In the genomic region with DNA sequence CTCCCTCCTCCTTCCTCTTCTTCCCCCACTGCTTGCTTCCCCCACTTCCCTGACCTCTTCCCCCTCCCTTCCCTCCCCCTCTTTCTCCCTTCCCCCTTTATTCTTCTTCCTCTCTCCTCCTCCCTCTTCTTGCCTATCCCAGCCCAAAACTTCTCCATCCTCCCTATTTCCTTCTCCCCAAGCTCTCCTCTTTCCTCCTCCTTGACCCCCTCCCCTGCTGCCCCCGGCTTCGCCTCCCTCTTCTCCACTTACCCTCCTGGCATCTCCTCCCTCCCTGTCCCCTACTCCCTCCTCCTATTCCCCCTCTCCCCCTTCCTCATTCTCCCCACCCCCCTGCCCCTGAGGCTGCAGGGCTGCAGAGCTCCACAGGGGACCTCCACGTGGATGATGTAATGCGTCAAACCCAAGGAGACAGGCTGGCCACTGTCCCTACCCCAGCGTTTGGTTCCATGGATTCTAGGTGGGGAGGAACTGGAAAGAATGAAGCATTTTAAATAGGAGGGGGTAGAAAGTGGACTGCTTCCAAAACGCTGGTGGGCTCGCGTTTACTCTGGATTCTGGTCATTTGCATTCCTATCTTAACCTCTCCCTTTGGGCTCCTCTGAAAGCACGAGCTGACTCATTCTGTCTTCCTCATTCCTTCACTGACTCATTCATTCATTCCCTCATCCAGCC, we compare ENCODE assay signal across 8 cellular contexts. TPM values are rescaled to one million over a fixed set of nuclear protein-coding genes. Genes with fewer than 3 reads are reported as not detected.
A peak's percentile ranks its signal among the peaks of the same experiment; 100 is the strongest.
DNase-seq lines count a peak whose midpoint lies in the region; ATAC-seq and TF ChIP-seq lines count a peak whose summit lies in the region.

No MANE protein-coding gene starts in this region.

- H3K9ac ChIP-seq in endodermal cell (ENCODE audit: extremely low read depth, low read length, poor library complexity, severe bottlenecking): peak overlapping the region; percentile 39

- CTCF ChIA-PET in activated CD8-positive, alpha-beta memory T cell treated with anti-CD3 and anti-CD28 coated beads, Interleukin-2, amount 10 ng/mL, durations not matched to agents 7 days and 5 days (lab: Charles Lee): interaction anchor here (0.9 to 9.7 kb wide), 8 partner anchors 19 to 342 kb away, joined by 3 to 88 read pairs (median 4); no protein-coding TSS in a partner anchor

- H3K4me1 Mint-ChIP-seq in activated CD8-positive, alpha-beta memory T cell treated with anti-CD3 and anti-CD28 coated beads, Interleukin-2, amount 10 ng/mL, durations not matched to agents 7 days and 5 days: peaks cover 35% of the 10 kb centered on the region
- peaks cover 15% of the 10 kb centered on the region for H3K4me1 Mint-ChIP-seq in endodermal cell
- H3K4me1 Mint-ChIP-seq in nephron: peaks cover 39% of the 10 kb centered on the region

- no peaks in the 10 kb centered on the region for H3K36me3 ChIP-seq in endodermal cell (ENCODE audit: control insufficient read depth, insufficient read depth, low read length)

- H3K9me3 ChIP-seq in endodermal cell (ENCODE audit: control insufficient read depth, low read length): no peaks in the 10 kb centered on the region

- peak overlapping the region; percentile 68 for H3K4me3 ChIP-seq in endodermal cell (ENCODE audit: low read length)
- no peak overlapping the region for H3K4me3 ChIP-seq in lower leg skin (ENCODE audit: low read depth, poor library complexity, severe bottlenecking)

- peaks cover 39% of the 10 kb centered on the region for H3K36me3 Mint-ChIP-seq in activated CD8-positive, alpha-beta memory T cell treated with anti-CD3 and anti-CD28 coated beads, Interleukin-2, amount 10 ng/mL, durations not matched to agents 7 days and 5 days
- H3K36me3 Mint-ChIP-seq in endodermal cell (ENCODE audit: low read depth): no peaks in the 10 kb centered on the region
- no peaks in the 10 kb centered on the region for H3K36me3 Mint-ChIP-seq in nephron (ENCODE audit: low read depth)

- peak overlapping the region; percentile 96 for H3K4me3 Mint-ChIP-seq in activated CD8-positive, alpha-beta memory T cell treated with anti-CD3 and anti-CD28 coated beads, Interleukin-2, amount 10 ng/mL, durations not matched to agents 7 days and 5 days
- peak overlapping the region; percentile 78 for H3K4me3 Mint-ChIP-seq in endodermal cell
- peak overlapping the region; percentile 61 to 85 (median 81) for H3K4me3 Mint-ChIP-seq in nephron

- 5 to 10% methylated on average over 6 to 9 of the region's 9 CpGs for WGBS in endodermal cell (ENCODE audit: insufficient coverage in 1 of 2, insufficient read length in 1 of 2), 2 experiments
- 7% methylated on average over 9 of the region's 9 CpGs for WGBS in lower leg skin, 2 donors

- DNase-seq in activated CD8-positive, alpha-beta memory T cell treated with anti-CD3 and anti-CD28 coated beads, Interleukin-2, amount 10 ng/mL, durations not matched to agents 7 days and 5 days: no peak
- no peak for DNase-seq in activated CD8-positive, alpha-beta memory T cell treated with anti-CD3 and anti-CD28 coated beads for 24 hours
- DNase-seq in RPMI7951 (ENCODE audit: low read depth) (peak; percentile 97), endodermal cell (peak; percentile 93), lower leg skin (ENCODE audit: low spot score in 2 of 2) (no peak)

- H3K27me3 ChIP-seq in endodermal cell (ENCODE audit: control insufficient read depth, insufficient read depth, low read length, poor library complexity, severe bottlenecking): peaks cover 13% of the 10 kb centered on the region

- no peaks in the 10 kb centered on the region for H3K4me1 ChIP-seq in endodermal cell (ENCODE audit: control insufficient read depth, insufficient read depth, low read length)

- TF ChIP-seq POLR2A in lower leg skin (IDR thresholded peaks at IDR 0.05): no peak

- no peak overlapping the region for H3K27ac Mint-ChIP-seq in activated CD8-positive, alpha-beta memory T cell treated with anti-CD3 and anti-CD28 coated beads, Interleukin-2, amount 10 ng/mL, durations not matched to agents 7 days and 5 days
- H3K27ac Mint-ChIP-seq in endodermal cell (peak overlapping the region; percentile 93), nephron (peak overlapping the region; percentile 20 to 71 (median 40))

- ATAC-seq in activated CD8-positive, alpha-beta memory T cell treated with anti-CD3 and anti-CD28 coated beads, Interleukin-2, amount 10 ng/mL, durations not matched to agents 7 days and 5 days: no peak
- ATAC-seq in HG03378 (IDR thresholded peaks at IDR 0.05; ENCODE audit: unreplicated experiment) (no peak), HG03025 (IDR thresholded peaks at IDR 0.05; ENCODE audit: low FRiP score, unreplicated experiment) (no peak)

- peaks cover 18% of the 10 kb centered on the region for H3K27me3 Mint-ChIP-seq in activated CD8-positive, alpha-beta memory T cell treated with anti-CD3 and anti-CD28 coated beads, Interleukin-2, amount 10 ng/mL, durations not matched to agents 7 days and 5 days
- H3K27me3 Mint-ChIP-seq in endodermal cell (ENCODE audit: insufficient read depth) (peaks cover 22% of the 10 kb centered on the region), nephron (ENCODE audit: low read depth) (peaks cover 32% of the 10 kb centered on the region)

- no peaks in the 10 kb centered on the region for H3K9me3 Mint-ChIP-seq in activated CD8-positive, alpha-beta memory T cell treated with anti-CD3 and anti-CD28 coated beads, Interleukin-2, amount 10 ng/mL, durations not matched to agents 7 days and 5 days (ENCODE audit: low read depth)
- H3K9me3 Mint-ChIP-seq in endodermal cell: no peaks in the 10 kb centered on the region
- no peaks in the 10 kb centered on the region for H3K9me3 Mint-ChIP-seq in nephron

- intact Hi-C loops in lower leg skin (cut with DNase I; ENCODE audit: low total_unique reads): no loop called here

- no peak for TF ChIP-seq CTCF in endodermal cell (conservative IDR thresholded peaks at IDR 0.05)
- no peak for TF ChIP-seq CTCF in nephron (IDR thresholded peaks at IDR 0.05; ENCODE audit: unreplicated experiment in 3 of 3)
- no peak for TF ChIP-seq CTCF in lower leg skin (IDR thresholded peaks at IDR 0.05)

- peak overlapping the region; percentile 25 for H3K27ac ChIP-seq in endodermal cell (ENCODE audit: low read depth, low read length)

RNA-seq across cellular contexts. Expression of gene COTL1, which starts 0.7 kb away (rescaled TPM):
- total RNA-seq in activated CD8-positive, alpha-beta memory T cell treated with anti-CD3 and anti-CD28 coated beads, Interleukin-2, amount 10 ng/mL, durations not matched to agents 7 days and 5 days: 1,000 to 10,000 TPM; 1,052 to 1,190 TPM
- 168 and 172 TPM in 2 replicates for total RNA-seq in RPMI7951 (2014; rRNA removed; shearing (Covaris generic))
- total RNA-seq in endodermal cell (10 to 100 TPM; 33.4 to 34.9 TPM), lower leg skin (10 to 100 TPM in 2 of 4 donors, 1 to 10 TPM in 2; 6.5 to 25.7 (median 9.8) TPM)
- polyA plus RNA-seq in endodermal cell (2013, experiment 1 of 2): 191 TPM
- polyA plus RNA-seq in endodermal cell (2013, experiment 2 of 2): 190 TPM

RNA-seq across cellular contexts. Expression of gene KLHL36, which starts 29.7 kb away (rescaled TPM):
- total RNA-seq in activated CD8-positive, alpha-beta memory T cell treated with anti-CD3 and anti-CD28 coated beads, Interleukin-2, amount 10 ng/mL, durations not matched to agents 7 days and 5 days: 10 to 100 TPM; 38.5 to 44.9 TPM
- 28.4 and 39.2 TPM in 2 replicates for total RNA-seq in RPMI7951 (2014; rRNA removed; shearing (Covaris generic))
- total RNA-seq in endodermal cell: 10 to 100 TPM; 44.2 to 59.2 TPM
- 20.7 TPM for polyA plus RNA-seq in endodermal cell (2013, experiment 1 of 2)
- polyA plus RNA-seq in endodermal cell (2013, experiment 2 of 2): 21.3 TPM
- total RNA-seq in lower leg skin: 10 to 100 TPM; 49.0 to 73.0 (median 65.8) TPM

Comparison
In these comparisons a context has a peak if more than half of its experiments do, and no peak if none do; other contexts are left out.
1. DNase-seq: peak in RPMI7951 (single experiment) and endodermal cell (single experiment); none in activated CD8-positive, alpha-beta memory T cell treated with anti-CD3 and anti-CD28 coated beads, Interleukin-2, amount 10 ng/mL, durations not matched to agents 7 days and 5 days (single experiment), activated CD8-positive, alpha-beta memory T cell treated with anti-CD3 and anti-CD28 coated beads for 24 hours (single experiment) and lower leg skin (0 of 2).
2. Peak in every context shown above with its lines, with median percentiles within 50 percentile points of each other: H3K4me3 Mint-ChIP-seq.